Comparison of ENCODE assay signal across 1 cellular context in the genomic region with DNA sequence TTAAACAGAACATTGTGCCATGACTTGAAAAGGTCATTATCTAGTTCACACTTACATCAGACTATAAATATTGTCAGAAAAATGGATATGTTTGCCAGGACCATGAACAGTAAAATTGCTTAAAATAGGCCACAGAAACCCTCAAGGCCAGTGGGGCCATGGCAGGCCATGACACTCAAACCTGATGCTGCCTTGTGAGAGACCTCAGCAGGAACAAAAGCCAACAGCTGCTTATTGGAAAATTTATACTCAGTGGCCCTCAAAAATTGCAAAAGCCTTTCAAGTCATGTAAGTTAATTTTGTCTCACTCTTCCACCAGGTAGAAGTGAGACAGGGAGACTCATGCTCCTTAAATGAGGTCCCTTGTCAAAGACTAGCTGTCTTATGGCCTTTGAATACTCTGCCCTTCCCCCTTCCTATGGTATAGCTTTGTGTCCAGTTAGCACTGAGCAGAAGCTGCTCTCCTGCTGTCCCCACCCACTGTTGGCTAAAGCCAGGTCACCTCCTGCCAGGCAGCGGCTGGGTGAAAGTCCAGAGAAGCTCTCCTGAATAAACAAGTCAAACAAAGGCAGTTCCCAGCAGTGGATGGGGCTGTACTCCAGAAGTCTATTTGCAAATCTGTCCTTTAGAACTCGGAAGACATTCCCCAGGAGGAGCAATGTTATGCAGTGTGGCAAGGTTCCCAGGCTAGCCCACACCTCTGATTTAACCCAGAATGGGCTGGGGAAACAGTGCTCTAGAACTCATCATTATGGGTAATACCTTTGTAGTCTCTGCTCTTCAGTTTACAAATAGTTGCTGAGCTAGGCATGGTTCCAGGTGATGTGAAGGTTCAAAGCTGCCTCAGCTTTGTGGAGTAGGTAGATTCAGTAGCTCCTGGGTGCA.
TF ChIP-seq lines count a peak whose summit lies in the region.

No MANE protein-coding gene starts in this region.

TF ChIP-seq in HepG2, 621 proteins besides CTCF, POLR2A, EP300 and RAD21 (continued from another document and continues in another):
- TF ChIP-seq GMEB1 (CRISPR knock-in tag; IDR thresholded peaks at IDR 0.05; ENCODE audit: borderline replicate concordance) (peak; percentile 38; the same call in 1 of the 2 replicates), BCL6 (CRISPR knock-in tag; IDR thresholded peaks at IDR 0.05) (peak; percentile 72; the same call in 1 of the 2 replicates), ZNF556 (CRISPR knock-in tag; IDR thresholded peaks at IDR 0.05; ENCODE audit: borderline replicate concordance) (peak; percentile 49; the same call in 1 of the 2 replicates), ZSCAN31 (CRISPR knock-in tag; IDR thresholded peaks at IDR 0.05; ENCODE audit: low read depth) (peak; percentile 75; the same call in 1 of the 2 replicates), IKZF1 (IDR thresholded peaks at IDR 0.05) (no peak), NFRKB (IDR thresholded peaks at IDR 0.05) (no peak), ZFP36L2 (CRISPR knock-in tag; IDR thresholded peaks at IDR 0.05) (0 out of 2 replicates have a peak, but pooled peaks have one; percentile 53), ZNF607 (CRISPR knock-in tag; IDR thresholded peaks at IDR 0.05; ENCODE audit: borderline replicate concordance) (no peak; the same call in 1 of the 2 replicates), NR2C2 (CRISPR knock-in tag; IDR thresholded peaks at IDR 0.05; ENCODE audit: borderline replicate concordance) (no peak), ZNF263 (CRISPR knock-in tag; IDR thresholded peaks at IDR 0.05) (no peak; the same call in 1 of the 2 replicates), ZNF605 (CRISPR knock-in tag; IDR thresholded peaks at IDR 0.05) (peak; percentile 55), ZNF83 (CRISPR knock-in tag; IDR thresholded peaks at IDR 0.05; ENCODE audit: borderline replicate concordance) (no peak), TCF7 (IDR thresholded peaks at IDR 0.05; ENCODE audit: low read depth) (peak; percentile 68; the same call in 1 of the 2 replicates), NR2F6 (IDR thresholded peaks at IDR 0.05) (peak; percentile 67; the same call in 1 of the 2 replicates), NR2F6 (CRISPR knock-in tag; IDR thresholded peaks at IDR 0.05) (peak; percentile 85), KDM3A (CRISPR knock-in tag; IDR thresholded peaks at IDR 0.05; ENCODE audit: low read depth) (no peak), HOXA7 (CRISPR knock-in tag; IDR thresholded peaks at IDR 0.05) (no peak), NFIB (CRISPR knock-in tag; IDR thresholded peaks at IDR 0.05; ENCODE audit: borderline replicate concordance) (no peak), STAG1 (CRISPR knock-in tag; IDR thresholded peaks at IDR 0.05) (peak; percentile 22; the same call in 1 of the 2 replicates), JUNB (CRISPR knock-in tag; IDR thresholded peaks at IDR 0.05; ENCODE audit: borderline replicate concordance) (no peak), SIN3A (IDR thresholded peaks at IDR 0.05; ENCODE audit: borderline replicate concordance, low read depth, low read length) (no peak), KAT2B (IDR thresholded peaks at IDR 0.05; ENCODE audit: borderline replicate concordance, low read depth, low read length) (no peak), ZNF207 (IDR thresholded peaks at IDR 0.05; ENCODE audit: borderline replicate concordance) (no peak), ZBTB4 (CRISPR knock-in tag; IDR thresholded peaks at IDR 0.05; ENCODE audit: borderline replicate concordance) (peak; percentile 75; the same call in 1 of the 2 replicates), NKX3-1 (CRISPR knock-in tag; IDR thresholded peaks at IDR 0.05) (0 out of 2 replicates have a peak, but pooled peaks have one; percentile 48), AKAP8 (CRISPR knock-in tag; IDR thresholded peaks at IDR 0.05) (no peak), ZMYM2 (CRISPR knock-in tag; IDR thresholded peaks at IDR 0.05) (peak; percentile 98), CENPT (CRISPR knock-in tag; IDR thresholded peaks at IDR 0.05; ENCODE audit: low read depth) (no peak), CCAR2 (optimal IDR thresholded peaks at IDR 0.05; ENCODE audit: low read depth, low read length) (no peak), MIER3 (CRISPR knock-in tag; IDR thresholded peaks at IDR 0.05; ENCODE audit: borderline replicate concordance) (peak; percentile 90; the same call in 1 of the 2 replicates), MAFK (conservative IDR thresholded peaks at IDR 0.05 in 1 of 2, IDR thresholded peaks at IDR 0.05 in 1 of 2; ENCODE audit: low read length in 2 of 2) (no peak), PCBP1 (IDR thresholded peaks at IDR 0.05; ENCODE audit: borderline replicate concordance, low read depth, low read length) (no peak), MAFG (CRISPR knock-in tag; IDR thresholded peaks at IDR 0.05) (no peak), ZNF292 (CRISPR knock-in tag; IDR thresholded peaks at IDR 0.05; ENCODE audit: borderline replicate concordance, low read depth) (peak; percentile 91), ZNF589 (CRISPR knock-in tag; conservative IDR thresholded peaks at IDR 0.05) (no peak), PHF21A (CRISPR knock-in tag; IDR thresholded peaks at IDR 0.05) (peak; percentile 96), NFE2L2 (IDR thresholded peaks at IDR 0.05; ENCODE audit: low read length) (no peak), TERF1 (CRISPR knock-in tag; IDR thresholded peaks at IDR 0.05) (no peak), DMAP1 (CRISPR knock-in tag; IDR thresholded peaks at IDR 0.05) (peak; percentile 89)
- TF ChIP-seq, protein P1, sequence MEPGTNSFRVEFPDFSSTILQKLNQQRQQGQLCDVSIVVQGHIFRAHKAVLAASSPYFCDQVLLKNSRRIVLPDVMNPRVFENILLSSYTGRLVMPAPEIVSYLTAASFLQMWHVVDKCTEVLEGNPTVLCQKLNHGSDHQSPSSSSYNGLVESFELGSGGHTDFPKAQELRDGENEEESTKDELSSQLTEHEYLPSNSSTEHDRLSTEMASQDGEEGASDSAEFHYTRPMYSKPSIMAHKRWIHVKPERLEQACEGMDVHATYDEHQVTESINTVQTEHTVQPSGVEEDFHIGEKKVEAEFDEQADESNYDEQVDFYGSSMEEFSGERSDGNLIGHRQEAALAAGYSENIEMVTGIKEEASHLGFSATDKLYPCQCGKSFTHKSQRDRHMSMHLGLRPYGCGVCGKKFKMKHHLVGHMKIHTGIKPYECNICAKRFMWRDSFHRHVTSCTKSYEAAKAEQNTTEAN (CRISPR knock-in tag; conservative IDR thresholded peaks at IDR 0.05), result peak; percentile 87
- TF ChIP-seq, protein P2, sequence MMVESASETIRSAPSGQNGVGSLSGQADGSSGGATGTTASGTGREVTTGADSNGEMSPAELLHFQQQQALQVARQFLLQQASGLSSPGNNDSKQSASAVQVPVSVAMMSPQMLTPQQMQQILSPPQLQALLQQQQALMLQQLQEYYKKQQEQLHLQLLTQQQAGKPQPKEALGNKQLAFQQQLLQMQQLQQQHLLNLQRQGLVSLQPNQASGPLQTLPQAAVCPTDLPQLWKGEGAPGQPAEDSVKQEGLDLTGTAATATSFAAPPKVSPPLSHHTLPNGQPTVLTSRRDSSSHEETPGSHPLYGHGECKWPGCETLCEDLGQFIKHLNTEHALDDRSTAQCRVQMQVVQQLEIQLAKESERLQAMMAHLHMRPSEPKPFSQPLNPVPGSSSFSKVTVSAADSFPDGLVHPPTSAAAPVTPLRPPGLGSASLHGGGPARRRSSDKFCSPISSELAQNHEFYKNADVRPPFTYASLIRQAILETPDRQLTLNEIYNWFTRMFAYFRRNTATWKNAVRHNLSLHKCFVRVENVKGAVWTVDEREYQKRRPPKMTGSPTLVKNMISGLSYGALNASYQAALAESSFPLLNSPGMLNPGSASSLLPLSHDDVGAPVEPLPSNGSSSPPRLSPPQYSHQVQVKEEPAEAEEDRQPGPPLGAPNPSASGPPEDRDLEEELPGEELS (CRISPR knock-in tag; IDR thresholded peaks at IDR 0.05), result peak; percentile 88
- TF ChIP-seq, protein P3, sequence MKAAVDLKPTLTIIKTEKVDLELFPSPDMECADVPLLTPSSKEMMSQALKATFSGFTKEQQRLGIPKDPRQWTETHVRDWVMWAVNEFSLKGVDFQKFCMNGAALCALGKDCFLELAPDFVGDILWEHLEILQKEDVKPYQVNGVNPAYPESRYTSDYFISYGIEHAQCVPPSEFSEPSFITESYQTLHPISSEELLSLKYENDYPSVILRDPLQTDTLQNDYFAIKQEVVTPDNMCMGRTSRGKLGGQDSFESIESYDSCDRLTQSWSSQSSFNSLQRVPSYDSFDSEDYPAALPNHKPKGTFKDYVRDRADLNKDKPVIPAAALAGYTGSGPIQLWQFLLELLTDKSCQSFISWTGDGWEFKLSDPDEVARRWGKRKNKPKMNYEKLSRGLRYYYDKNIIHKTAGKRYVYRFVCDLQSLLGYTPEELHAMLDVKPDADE (CRISPR knock-in tag; IDR thresholded peaks at IDR 0.05), result no peak
- TF ChIP-seq, protein P4, sequence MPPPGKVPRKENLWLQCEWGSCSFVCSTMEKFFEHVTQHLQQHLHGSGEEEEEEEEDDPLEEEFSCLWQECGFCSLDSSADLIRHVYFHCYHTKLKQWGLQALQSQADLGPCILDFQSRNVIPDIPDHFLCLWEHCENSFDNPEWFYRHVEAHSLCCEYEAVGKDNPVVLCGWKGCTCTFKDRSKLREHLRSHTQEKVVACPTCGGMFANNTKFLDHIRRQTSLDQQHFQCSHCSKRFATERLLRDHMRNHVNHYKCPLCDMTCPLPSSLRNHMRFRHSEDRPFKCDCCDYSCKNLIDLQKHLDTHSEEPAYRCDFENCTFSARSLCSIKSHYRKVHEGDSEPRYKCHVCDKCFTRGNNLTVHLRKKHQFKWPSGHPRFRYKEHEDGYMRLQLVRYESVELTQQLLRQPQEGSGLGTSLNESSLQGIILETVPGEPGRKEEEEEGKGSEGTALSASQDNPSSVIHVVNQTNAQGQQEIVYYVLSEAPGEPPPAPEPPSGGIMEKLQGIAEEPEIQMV (CRISPR knock-in tag; IDR thresholded peaks at IDR 0.05; ENCODE audit: low read depth), result peak; percentile 65; the same call in 1 of the 2 replicates
- TF ChIP-seq, protein P5, sequence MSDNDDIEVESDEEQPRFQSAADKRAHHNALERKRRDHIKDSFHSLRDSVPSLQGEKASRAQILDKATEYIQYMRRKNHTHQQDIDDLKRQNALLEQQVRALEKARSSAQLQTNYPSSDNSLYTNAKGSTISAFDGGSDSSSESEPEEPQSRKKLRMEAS (IDR thresholded peaks at IDR 0.05), result peak; percentile 56; the same call in 1 of the 2 replicates
- TF ChIP-seq, protein P6, sequence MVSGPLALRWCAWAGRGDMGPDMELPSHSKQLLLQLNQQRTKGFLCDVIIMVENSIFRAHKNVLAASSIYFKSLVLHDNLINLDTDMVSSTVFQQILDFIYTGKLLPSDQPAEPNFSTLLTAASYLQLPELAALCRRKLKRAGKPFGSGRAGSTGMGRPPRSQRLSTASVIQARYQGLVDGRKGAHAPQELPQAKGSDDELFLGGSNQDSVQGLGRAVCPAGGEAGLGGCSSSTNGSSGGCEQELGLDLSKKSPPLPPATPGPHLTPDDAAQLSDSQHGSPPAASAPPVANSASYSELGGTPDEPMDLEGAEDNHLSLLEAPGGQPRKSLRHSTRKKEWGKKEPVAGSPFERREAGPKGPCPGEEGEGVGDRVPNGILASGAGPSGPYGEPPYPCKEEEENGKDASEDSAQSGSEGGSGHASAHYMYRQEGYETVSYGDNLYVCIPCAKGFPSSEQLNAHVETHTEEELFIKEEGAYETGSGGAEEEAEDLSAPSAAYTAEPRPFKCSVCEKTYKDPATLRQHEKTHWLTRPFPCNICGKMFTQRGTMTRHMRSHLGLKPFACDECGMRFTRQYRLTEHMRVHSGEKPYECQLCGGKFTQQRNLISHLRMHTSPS (CRISPR knock-in tag; IDR thresholded peaks at IDR 0.05; ENCODE audit: low read depth), result no peak; the same call in 1 of the 2 replicates
- TF ChIP-seq, protein P7, sequence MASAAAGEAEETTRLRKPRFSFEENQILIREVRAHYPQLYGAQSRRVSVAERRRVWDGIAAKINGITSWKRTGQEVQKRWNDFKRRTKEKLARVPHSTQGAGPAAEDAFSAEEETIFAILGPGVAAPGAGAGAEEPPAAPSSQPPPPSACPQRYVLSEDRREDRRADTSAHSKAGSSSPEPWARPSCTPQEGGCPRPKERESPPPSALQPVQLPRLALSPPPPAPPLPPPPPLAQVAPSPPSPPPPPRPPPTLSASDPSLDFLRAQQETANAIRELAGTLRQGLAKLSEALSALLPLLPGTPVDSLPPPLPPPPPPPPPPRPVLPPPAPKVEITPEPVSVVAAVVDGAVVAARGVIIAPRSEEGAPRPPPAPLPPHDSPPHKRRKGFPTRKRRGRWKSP (CRISPR knock-in tag; IDR thresholded peaks at IDR 0.05), result peak; percentile 45; the same call in 1 of the 2 replicates
